In genomic region chr13:75636339-75637095, GRCh38 we compare ENCODE assay signal across 8 cellular contexts. TPM values are rescaled to one million over a fixed set of nuclear protein-coding genes. Genes with fewer than 3 reads are reported as not detected.
DNase-seq lines count a peak whose midpoint lies in the region; ATAC-seq, FAIRE-seq and TF ChIP-seq lines count a peak whose summit lies in the region.

No MANE protein-coding gene starts in this region.

- no peaks in the 10 kb centered on the region for H3K4me1 Mint-ChIP-seq in activated T-helper 17 cell treated with anti-CD3 and anti-CD28 coated beads, Interleukin-2, amount 50 U/mL, for 72 hours

- TF ChIP-seq CTCF in AG04450 (IDR thresholded peaks at IDR 0.05; ENCODE audit: low read depth, low read length) (no peak), OCI-LY3 (IDR thresholded peaks at IDR 0.05; ENCODE audit: low read depth, low read length) (no peak), omental fat pad (IDR thresholded peaks at IDR 0.05) (no peak)

- no peak for DNase-seq in AG04450 (ENCODE audit: low read depth, low spot score)
- peak; percentile 8 to 40 for DNase-seq in frontal cortex (ENCODE audit: low spot score in 2 of 2)
- DNase-seq in omental fat pad (ENCODE audit: low spot score): no peak
- peak; percentile 58 to 81 for DNase-seq in aorta

- POLR2A ChIA-PET in AG04450 (lab: Yijun Ruan, JAX): interaction anchor here (1.0 to 1.2 kb wide), 3 partner anchors 15 to 49 kb away, joined by 3 read pairs; no protein-coding TSS in a partner anchor

- H3K4me3 ChIP-seq in AG04450 (ENCODE audit: low read depth, low read length) (peak overlapping the region; percentile 97), OCI-LY3 (ENCODE audit: low read length) (peak overlapping the region; percentile 78), aorta (ENCODE audit: low read length in 2 of 2) (peak overlapping the region; percentile 60 to 90)

- peak overlapping the region; percentile 70 for H3K9ac ChIP-seq in OCI-LY3 (ENCODE audit: low read length)

- H3K9me3 ChIP-seq in AG04450 (ENCODE audit: control insufficient read depth, insufficient read depth, low read length) (no peaks in the 10 kb centered on the region; the same call in 1 of the 2 replicates), OCI-LY3 (ENCODE audit: insufficient read depth, low read length) (no peaks in the 10 kb centered on the region), aorta (ENCODE audit: control insufficient read depth, low read length) (no peaks in the 10 kb centered on the region)

- intact Hi-C loops in aorta (cut with DNase I): no loop called here

- H3K27ac Mint-ChIP-seq in activated T-helper 17 cell treated with anti-CD3 and anti-CD28 coated beads, Interleukin-2, amount 50 U/mL, for 72 hours: no peak overlapping the region

- no peak for FAIRE-seq in frontal cortex (lab: Jason Lieb, UNC)

- H2AFZ ChIP-seq in OCI-LY3 (ENCODE audit: low read depth, low read length): peak overlapping the region; percentile 88

- peaks cover 11% of the 10 kb centered on the region for H3K4me1 ChIP-seq in OCI-LY3 (ENCODE audit: low read length)
- H3K4me1 ChIP-seq in aorta (ENCODE audit: control insufficient read depth in 1 of 2, insufficient read depth in 2 of 2, low read length in 2 of 2): no peaks in the 10 kb centered on the region

- H3K36me3 ChIP-seq in OCI-LY3 (replicated peaks; ENCODE audit: low read depth, low read length) (no peaks in the 10 kb centered on the region), aorta (ENCODE audit: control insufficient read depth in 1 of 2, insufficient read depth in 2 of 2, low read length in 1 of 2) (no peaks in the 10 kb centered on the region)

- H3K27ac ChIP-seq in AG04450 (ENCODE audit: low read depth, low read length): peak overlapping the region; percentile 77
- H3K27ac ChIP-seq in OCI-LY3 (ENCODE audit: low read length): peak overlapping the region; percentile 17
- peak overlapping the region in 1 of 2 donors; percentile 10 for H3K27ac ChIP-seq in aorta (ENCODE audit: low read depth in 1 of 2, low read length in 2 of 2)

- ATAC-seq in GM18873 (IDR thresholded peaks at IDR 0.05; ENCODE audit: low FRiP score, unreplicated experiment) (peak; percentile 51), HG03095 (IDR thresholded peaks at IDR 0.05; ENCODE audit: unreplicated experiment) (peak; percentile 43), omental fat pad (ENCODE audit: low FRiP score) (peak; percentile 52), aorta (ENCODE audit: low FRiP score) (peak; percentile 70)
- ATAC-seq in activated T-helper 17 cell treated with anti-CD3 and anti-CD28 coated beads, Interleukin-2, amount 50 U/mL, for 72 hours (replicated peaks): peak; percentile 68

- CTCF ChIA-PET in AG04450 (lab: Charles Lee): no interaction called here

- H3K27me3 ChIP-seq in AG04450 (ENCODE audit: control insufficient read depth, insufficient read depth, low read length) (no peaks in the 10 kb centered on the region), OCI-LY3 (ENCODE audit: low read depth, low read length) (no peaks in the 10 kb centered on the region), aorta (ENCODE audit: control insufficient read depth in 1 of 2, insufficient read depth in 2 of 2, low read length in 1 of 2) (no peaks in the 10 kb centered on the region)

- no peaks in the 10 kb centered on the region for H3K36me3 Mint-ChIP-seq in activated T-helper 17 cell treated with anti-CD3 and anti-CD28 coated beads, Interleukin-2, amount 50 U/mL, for 72 hours (ENCODE audit: low read depth)

- WGBS in aorta, 2 donors: 0 to 1% methylated on average over 59 to 69 of the region's 69 CpGs

- H3K9me3 Mint-ChIP-seq in activated T-helper 17 cell treated with anti-CD3 and anti-CD28 coated beads, Interleukin-2, amount 50 U/mL, for 72 hours: no peaks in the 10 kb centered on the region

- no peaks in the 10 kb centered on the region for H4K20me1 ChIP-seq in OCI-LY3 (ENCODE audit: insufficient read depth, low read length)

- peaks cover 3% of the 10 kb centered on the region; the same call in 1 of the 2 replicates for H3K79me2 ChIP-seq in OCI-LY3 (ENCODE audit: low read length)

- H3K27me3 Mint-ChIP-seq in activated T-helper 17 cell treated with anti-CD3 and anti-CD28 coated beads, Interleukin-2, amount 50 U/mL, for 72 hours: peaks cover 11% of the 10 kb centered on the region

- H3K4me3 Mint-ChIP-seq in activated T-helper 17 cell treated with anti-CD3 and anti-CD28 coated beads, Interleukin-2, amount 50 U/mL, for 72 hours: peak overlapping the region; percentile 62

- H3K4me2 ChIP-seq in OCI-LY3 (ENCODE audit: low read length): peak overlapping the region; percentile 76

RNA-seq across cellular contexts. Expression of gene LMO7, which starts 0.4 kb away (rescaled TPM):
- 76.9 and 92.7 TPM in 2 replicates for polyA plus RNA-seq in AG04450 (2011; rRNA removed)
- polyA minus RNA-seq in AG04450 (2011; rRNA and poly(A)+ RNA removed): 86.4 and 96.2 TPM in 2 replicates
- 10 to 100 TPM in 1 of 2 donors, 1 to 10 TPM in 1; 6.5 to 21.1 TPM for total RNA-seq in activated T-helper 17 cell treated with anti-CD3 and anti-CD28 coated beads, Interleukin-2, amount 50 U/mL, for 72 hours
- total RNA-seq in frontal cortex: 118 TPM
- total RNA-seq in omental fat pad: 10 to 100 TPM in 3 of 4 donors, 1 to 10 TPM in 1; 7.7 to 22.0 (median 12.4) TPM
- total RNA-seq in aorta: 10 to 100 TPM; 56.4 to 76.8 TPM
- 10 to 100 TPM; 31.7 to 55.4 TPM for polyA plus RNA-seq in aorta

Comparison
In these comparisons a context has a peak if more than half of its experiments do, and no peak if none do; other contexts are left out.
1. DNase-seq: peak in frontal cortex (2 of 2) and aorta (2 of 2); none in AG04450 (single experiment) and omental fat pad (single experiment).
2. Peak in every context shown above with its lines, with median percentiles within 50 percentile points of each other: H3K4me3 ChIP-seq and ATAC-seq.